Comparison of ENCODE assay signal across 23 cellular contexts in genomic region chr20:20721489-20721888, GRCh38.
"Had no signal": no experiment of that assay in that cellular context is flagged by ENCODE, and none has a peak within 500 bp of the region (broad histone marks: within the 10 kb centered on the region; RNA-seq: fewer than 3 reads in every experiment).

No MANE protein-coding gene starts in this region.

- H3K36me3 ChIP-seq: esophagus squamous epithelium, left lung, lower lobe of right lung, spleen, tibial nerve had no signal

- H3K4me3 ChIP-seq: esophagus squamous epithelium, left lung, lower lobe of right lung, spleen, tibial nerve had no signal

- DNase-seq: activated B cell treated with CpG ODN at 0.5 μM for 24 hours; activated CD4-positive, alpha-beta T cell treated with anti-CD3 and anti-CD28 coated beads for 36 hours; activated CD8-positive, alpha-beta memory T cell treated with anti-CD3 and anti-CD28 coated beads, Interleukin-2, amount 10 ng/mL, durations not matched to agents 7 days and 5 days; activated CD8-positive, alpha-beta T cell treated with anti-CD3 and anti-CD28 coated beads, Interleukin-2, amount 10 ng/mL, durations not matched to agents 7 days and 5 days; activated naive CD4-positive, alpha-beta T cell; activated T-cell treated with anti-CD3 and anti-CD28 coated beads, Interleukin-2, amount 50 U/mL, for 72 hours; anterior cingulate cortex; esophagus squamous epithelium; foreskin melanocyte; left lung; lower lobe of right lung; mesenchymal stem cell; posterior cingulate gyrus; right cardiac atrium; spleen; stimulated activated naive CD4-positive, alpha-beta T cell treated with Interleukin-2 at 50 U/mL for 16 hours; T-helper 2 cell had no signal

- H3K4me1 ChIP-seq: esophagus squamous epithelium, left lung, lower lobe of right lung, spleen, tibial nerve had no signal

- H3K27me3 ChIP-seq: esophagus squamous epithelium, left lung, tibial nerve had no signal

- FAIRE-seq: bronchial epithelial cell, endometrium had no signal

- H3K27ac ChIP-seq: epithelial cell of prostate, esophagus squamous epithelium, left lung, lower lobe of right lung, spleen, tibial nerve had no signal

- H3K9me3 ChIP-seq: esophagus squamous epithelium, left lung, lower lobe of right lung, spleen, tibial nerve had no signal

- ATAC-seq: activated CD4-positive, alpha-beta T cell treated with anti-CD3 and anti-CD28 coated beads for 36 hours; activated CD8-positive, alpha-beta memory T cell treated with anti-CD3 and anti-CD28 coated beads, Interleukin-2, amount 10 ng/mL, durations not matched to agents 7 days and 5 days; activated CD8-positive, alpha-beta T cell treated with anti-CD3 and anti-CD28 coated beads, Interleukin-2, amount 10 ng/mL, durations not matched to agents 7 days and 5 days; activated naive CD4-positive, alpha-beta T cell treated with anti-CD3 and anti-CD28 coated beads, Interleukin-2, amount 50 U/mL, for 72 hours; activated T-cell treated with anti-CD3 and anti-CD28 coated beads, Interleukin-2, amount 50 U/mL, for 72 hours; left lung; lower lobe of right lung; natural killer cell treated with Interleukin-12 subunit alpha and Interleukin-12 subunit beta and Interleukin-15 and Interleukin-18, amount 100 ng/mL, for 72 hours; right cardiac atrium had no signal
